Comparison of ENCODE assay signal across 8 cellular contexts in genomic region chr22:21044931-21045584, GRCh38. TPM values are rescaled to one million over a fixed set of nuclear protein-coding genes. Genes with fewer than 3 reads are reported as not detected.
DNase-seq lines count a peak whose midpoint lies in the region; ATAC-seq and TF ChIP-seq lines count a peak whose summit lies in the region.

No MANE protein-coding gene starts in this region.

- no peak for ATAC-seq in HG02970 (IDR thresholded peaks at IDR 0.05; ENCODE audit: low FRiP score, unreplicated experiment)

- TF ChIP-seq CTCF in nephron progenitor cell (IDR thresholded peaks at IDR 0.05) = no peak

- H3K9me3 Mint-ChIP-seq in activated naive CD4-positive, alpha-beta T cell treated with anti-CD3 and anti-CD28 coated beads for 36 hours = no peaks in the 10 kb centered on the region
- H3K9me3 Mint-ChIP-seq in nephron progenitor cell = no peaks in the 10 kb centered on the region

- intact Hi-C loops in activated naive CD4-positive, alpha-beta T cell treated with anti-CD3 and anti-CD28 coated beads for 36 hours (cut with micrococcal nuclease) = no loop called here

- H3K9me3 ChIP-seq in SK-N-MC (ENCODE audit: low read depth, low read length) = no peaks in the 10 kb centered on the region
- H3K9me3 ChIP-seq in esophagus (ENCODE audit: control insufficient read depth in 2 of 2, insufficient read depth in 1 of 2, low read depth in 1 of 2, low read length in 1 of 2) = peaks cover 0 to 3% of the 10 kb centered on the region in 2 donors

- no peak for DNase-seq in activated naive CD4-positive, alpha-beta T cell treated with anti-CD3 and anti-CD28 coated beads for 36 hours
- DNase-seq in activated naive CD4-positive, alpha-beta T cell treated with anti-CD3 and anti-CD28 coated beads, Interleukin-2, amount 50 U/mL, for 16 hours = no peak
- DNase-seq in SK-N-MC (ENCODE audit: low read depth, low spot score) (no peak), nephron progenitor cell (peak; percentile 24), SIG-M5 treated with dmso at 0.1 percent for 504 hours (lab: John Stamatoyannopoulos, UW; ENCODE audit: unreplicated experiment) (no peak)
- no peak for DNase-seq in stimulated activated CD4-positive, alpha-beta T cell treated with anti-CD3 and anti-CD28 coated beads, Interleukin-2, amount 100 ng/mL, for 24 hours

- H3K9ac ChIP-seq in SK-N-MC (ENCODE audit: insufficient read length) = no peak overlapping the region

- no peaks in the 10 kb centered on the region for H3K36me3 Mint-ChIP-seq in activated naive CD4-positive, alpha-beta T cell treated with anti-CD3 and anti-CD28 coated beads for 36 hours (ENCODE audit: low read depth)
- no peaks in the 10 kb centered on the region for H3K36me3 Mint-ChIP-seq in nephron progenitor cell (ENCODE audit: low read depth)

- H3K27me3 ChIP-seq in esophagus (ENCODE audit: control insufficient read depth in 1 of 2, insufficient read depth in 2 of 2, low read length in 2 of 2) = no peaks in the 10 kb centered on the region

- H3K4me3 ChIP-seq in SK-N-MC (0 out of 2 replicates have a peak overlapping the region, but pooled peaks have one; percentile 8), esophagus (ENCODE audit: low read depth in 1 of 2, low read length in 2 of 2) (peak overlapping the region; percentile 6 to 28)

- H3K36me3 ChIP-seq in SK-N-MC (ENCODE audit: insufficient read depth, low read length) = no peaks in the 10 kb centered on the region
- H3K36me3 ChIP-seq in esophagus (ENCODE audit: control insufficient read depth in 2 of 2, insufficient read depth in 2 of 2, low read length in 1 of 2) = no peaks in the 10 kb centered on the region

- no peak overlapping the region for H3K27ac Mint-ChIP-seq in activated naive CD4-positive, alpha-beta T cell treated with anti-CD3 and anti-CD28 coated beads for 36 hours
- peak overlapping the region; percentile 99 for H3K27ac Mint-ChIP-seq in nephron progenitor cell

- CTCF ChIA-PET in activated naive CD4-positive, alpha-beta T cell treated with anti-CD3 and anti-CD28 coated beads for 36 hours (lab: Charles Lee) = interaction anchor here (0.6 kb wide), 1 partner anchor 25 kb away, joined by 3 read pairs; no protein-coding TSS in a partner anchor

- 9 to 11% methylated on average over 11 to 15 of the region's 15 CpGs for WGBS in esophagus, 2 donors

- H3K27me3 Mint-ChIP-seq in activated naive CD4-positive, alpha-beta T cell treated with anti-CD3 and anti-CD28 coated beads for 36 hours (ENCODE audit: low read depth) = peaks cover 12% of the 10 kb centered on the region
- peaks cover 10% of the 10 kb centered on the region for H3K27me3 Mint-ChIP-seq in nephron progenitor cell (ENCODE audit: low read depth, poor library complexity)

- H3K4me3 Mint-ChIP-seq in activated naive CD4-positive, alpha-beta T cell treated with anti-CD3 and anti-CD28 coated beads for 36 hours = peak overlapping the region; percentile 53
- peak overlapping the region; percentile 88 for H3K4me3 Mint-ChIP-seq in nephron progenitor cell

- peaks cover 18% of the 10 kb centered on the region for H3K4me1 Mint-ChIP-seq in activated naive CD4-positive, alpha-beta T cell treated with anti-CD3 and anti-CD28 coated beads for 36 hours (ENCODE audit: low read depth)
- peaks cover 36% of the 10 kb centered on the region for H3K4me1 Mint-ChIP-seq in nephron progenitor cell

- H3K27ac ChIP-seq in SK-N-MC (no peak overlapping the region), esophagus (ENCODE audit: low read depth in 2 of 2, low read length in 1 of 2) (peak overlapping the region in 1 of 2 donors; percentile 17)

- H3K4me1 ChIP-seq in esophagus (ENCODE audit: control insufficient read depth in 2 of 2, insufficient read depth in 2 of 2, low read length in 1 of 2) = peaks cover 2 to 21% of the 10 kb centered on the region in 2 donors

RNA-seq across cellular contexts. Expression of gene LRRC74B, which starts 0.7 kb away (rescaled TPM):
- not detected for total RNA-seq in activated naive CD4-positive, alpha-beta T cell treated with anti-CD3 and anti-CD28 coated beads for 36 hours
- polyA plus RNA-seq in esophagus = under 1 TPM; 0.08 to 0.22 TPM

RNA-seq across cellular contexts. Expression of gene SLC7A4, which starts 12.7 kb away (rescaled TPM):
- not detected for total RNA-seq in activated naive CD4-positive, alpha-beta T cell treated with anti-CD3 and anti-CD28 coated beads for 36 hours
- 1 to 10 TPM; 4.0 to 4.5 TPM for polyA plus RNA-seq in esophagus

RNA-seq across cellular contexts. Expression of gene P2RX6, which starts 30.1 kb away (rescaled TPM):
- under 1 TPM in 1 of 2 experiments, not detected in 1; 0.12 TPM for total RNA-seq in activated naive CD4-positive, alpha-beta T cell treated with anti-CD3 and anti-CD28 coated beads for 36 hours
- under 1 TPM; 0.16 to 0.29 TPM for polyA plus RNA-seq in esophagus

RNA-seq across cellular contexts. Expression of gene THAP7, which starts 43.1 kb away (rescaled TPM):
- total RNA-seq in activated naive CD4-positive, alpha-beta T cell treated with anti-CD3 and anti-CD28 coated beads for 36 hours = 10 to 100 TPM; 20.4 to 21.2 TPM
- 10 to 100 TPM; 21.0 to 28.2 TPM for polyA plus RNA-seq in esophagus
